Comparison of ENCODE assay signal across 25 cellular contexts in the genomic region with DNA sequence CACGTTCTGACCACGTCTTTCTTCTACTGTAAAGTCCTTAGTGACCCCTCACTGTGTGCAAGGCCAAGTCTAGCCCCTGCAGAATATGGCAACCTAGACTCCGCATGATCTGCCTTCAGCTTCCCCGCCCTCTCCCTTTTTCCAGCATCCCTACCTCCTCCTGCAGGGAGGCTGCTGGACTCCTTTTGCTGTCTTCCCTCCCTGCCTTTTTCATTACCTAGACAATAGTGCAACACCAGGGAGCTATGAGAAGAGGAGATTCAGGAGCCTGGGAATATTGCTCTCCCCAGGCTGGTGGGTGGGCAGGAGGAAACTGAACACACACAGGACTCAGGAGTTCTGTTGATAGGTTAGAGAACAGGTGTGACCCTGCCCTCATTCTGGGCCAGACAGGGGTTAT. TPM values are rescaled to one million over a fixed set of nuclear protein-coding genes. Genes with fewer than 3 reads are reported as not detected.
DNase-seq lines count a peak whose midpoint lies in the region; ATAC-seq, FAIRE-seq and TF ChIP-seq lines count a peak whose summit lies in the region.
"Had no signal": no experiment of that assay in that cellular context is flagged by ENCODE, and none has a peak within 500 bp of the region (broad histone marks: within the 10 kb centered on the region; RNA-seq: fewer than 3 reads in every experiment).

No MANE protein-coding gene starts in this region.

- 92% methylated on average over 4 of the region's 4 CpGs for WGBS in HepG2 (ENCODE audit: low lambda C conversion rate)
- WGBS in right lobe of liver (ENCODE audit: insufficient coverage, low coverage, low lambda C conversion rate, missing lambda C conversion rate), result 98% methylated on average over 4 of the region's 4 CpGs
- no CpG with 5 or more reads among the region's 4 CpGs for WGBS in iPS DF 6.9 (ENCODE audit: insufficient coverage, insufficient read length)

- no peak overlapping the region for H3K9ac ChIP-seq in HepG2 (ENCODE audit: insufficient read depth, low read depth, low read length)
- H3K9ac ChIP-seq: SK-N-SH had no signal

- DNase-seq in HepG2 (ENCODE audit: low spot score), result no peak
- no peak for DNase-seq in right lobe of liver
- no peak for DNase-seq in WTC11 (ENCODE audit: low spot score)
- no peak for DNase-seq in iPS DF 6.9 (ENCODE audit: low read depth, low spot score)
- DNase-seq in middle frontal gyrus (ENCODE audit: extremely low spot score, low spot score), result no peak
- no peak for DNase-seq in natural killer cell treated with Interleukin-12 subunit alpha and Interleukin-12 subunit beta and Interleukin-15 and Interleukin-18, amount 100 ng/mL, for 72 hours (ENCODE audit: low spot score)
- DNase-seq: Calu3; DMS79 treated with DMSO at 0.1 percent for 48 hours; GF-D8; MV-4-11; NCI-H1105; NCI-H1436 treated with DMSO at 0.1 percent for 48 hours; NCI-H187 treated with DMSO at 0.1 percent for 48 hours; NCI-H2171 treated with DMSO at 0.1 percent for 48 hours; NCI-H524; NCI-H82; NK-92 treated with Interleukin-12 subunit alpha and Interleukin-12 subunit beta, amount 100 ng/mL, for 24 hours; PC-3; SK-N-SH had no signal

- H3K4me1 ChIP-seq in HepG2 (ENCODE audit: insufficient read depth, low read length) (peaks cover 39% of the 10 kb centered on the region), right lobe of liver (peaks cover 0 to 11% (median 6%) of the 10 kb centered on the region in 4 donors), iPS DF 6.9 (ENCODE audit: control insufficient read depth, insufficient read depth, low read length) (peaks cover 1% of the 10 kb centered on the region; the same call in 1 of the 2 replicates)

- no peaks in the 10 kb centered on the region for H4K20me1 ChIP-seq in HepG2 (ENCODE audit: insufficient read depth, low read length)

- H3K4me2 ChIP-seq in HepG2 (ENCODE audit: low read depth, low read length), result no peak overlapping the region
- H3K4me2 ChIP-seq: SK-N-SH had no signal

- H3K9me3 ChIP-seq in HepG2 (ENCODE audit: low read length) (no peaks in the 10 kb centered on the region), right lobe of liver (no peaks in the 10 kb centered on the region), iPS DF 6.9 (ENCODE audit: control insufficient read depth, insufficient read depth, low read length) (no peaks in the 10 kb centered on the region)
- H3K9me3 ChIP-seq: SK-N-SH had no signal

- no peaks in the 10 kb centered on the region for H3K79me2 ChIP-seq in HepG2 (ENCODE audit: insufficient read depth, low read length)

- in situ Hi-C loops in HepG2 (cut with HindIII; ENCODE audit: extremely low pct_ligation_motif_present, low pct_unique_long_range_greater_than_20kb), result no loop called here

- no peak for TF ChIP-seq RAD21 in HepG2 (CRISPR knock-in tag; IDR thresholded peaks at IDR 0.05)

- no peak for TF ChIP-seq EP300 in HepG2 (IDR thresholded peaks at IDR 0.05; ENCODE audit: low read depth in 2 of 2, low read length in 2 of 2)
- TF ChIP-seq EP300 in HepG2 (CRISPR knock-in tag; IDR thresholded peaks at IDR 0.05; ENCODE audit: borderline replicate concordance), result no peak

- peak overlapping the region; percentile 88 for H3K27ac Mint-ChIP-seq in WTC11
- H3K27ac Mint-ChIP-seq in natural killer cell treated with Interleukin-12 subunit alpha and Interleukin-12 subunit beta and Interleukin-15 and Interleukin-18, amount 100 ng/mL, for 72 hours, result no peak overlapping the region

- peaks cover 56% of the 10 kb centered on the region for H3K4me1 Mint-ChIP-seq in WTC11
- no peaks in the 10 kb centered on the region for H3K4me1 Mint-ChIP-seq in natural killer cell treated with Interleukin-12 subunit alpha and Interleukin-12 subunit beta and Interleukin-15 and Interleukin-18, amount 100 ng/mL, for 72 hours (ENCODE audit: low read depth in 2 of 2)

- BruUV-seq in HepG2 (replicated peaks; lab: Mats Ljungman, UMichigan), result no TSS peak

- intact Hi-C loops in HepG2 (cut with micrococcal nuclease; ENCODE audit: unreplicated experiment), result loop anchor here (2.0 kb wide), 1 partner anchor 39 kb away; no protein-coding TSS in a partner anchor
- intact Hi-C loops in right lobe of liver (cut with DNase I), result no loop called here

- no peak overlapping the region for H3K4me3 ChIP-seq in HepG2 (replicated peaks in 1 of 3; ENCODE audit: insufficient read depth in 1 of 3, low read depth in 2 of 3, low read length in 3 of 3)
- no peak overlapping the region for H3K4me3 ChIP-seq in right lobe of liver
- H3K4me3 ChIP-seq in iPS DF 6.9 (ENCODE audit: low read length), result no peak overlapping the region
- H3K4me3 ChIP-seq: K562 had no signal

- ATAC-seq in HepG2 (no peak), right lobe of liver (no peak), WTC11 (peak; percentile 50), HG02938 (IDR thresholded peaks at IDR 0.05; ENCODE audit: unreplicated experiment) (no peak), GM18517 (IDR thresholded peaks at IDR 0.05; ENCODE audit: unreplicated experiment) (no peak)
- ATAC-seq in natural killer cell treated with Interleukin-12 subunit alpha and Interleukin-12 subunit beta and Interleukin-15 and Interleukin-18, amount 100 ng/mL, for 72 hours, result no peak
- ATAC-seq: K562, PC-3 had no signal

- no peak for TF ChIP-seq POLR2A in HepG2 (IDR thresholded peaks at IDR 0.05; ENCODE audit: insufficient read depth in 1 of 2, low read depth in 2 of 2, low read length in 2 of 2)
- TF ChIP-seq POLR2A in right lobe of liver (IDR thresholded peaks at IDR 0.05), result no peak

- no peak for TF ChIP-seq CTCF in HepG2 (CRISPR knock-in tag; IDR thresholded peaks at IDR 0.05)
- TF ChIP-seq CTCF in right lobe of liver (IDR thresholded peaks at IDR 0.05), result no peak
- no peak for TF ChIP-seq CTCF in WTC11 (IDR thresholded peaks at IDR 0.05)

- FAIRE-seq in HepG2 (lab: Jason Lieb, UNC), result no peak
- FAIRE-seq: GM12891, GM19239, H54, K562 had no signal

- peaks cover 15% of the 10 kb centered on the region; the same call in 1 of the 2 replicates for H3K36me3 Mint-ChIP-seq in WTC11
- H3K36me3 Mint-ChIP-seq in natural killer cell treated with Interleukin-12 subunit alpha and Interleukin-12 subunit beta and Interleukin-15 and Interleukin-18, amount 100 ng/mL, for 72 hours, result no peaks in the 10 kb centered on the region

- H3K36me3 ChIP-seq in HepG2 (replicated peaks in 1 of 2; ENCODE audit: control insufficient read depth in 1 of 2, insufficient read depth in 2 of 2, low read length in 2 of 2) (0 out of 5 replicates have a peak, but pooled peaks cover 0 to 2% of the 10 kb centered on the region in 2 experiments), right lobe of liver (no peaks in the 10 kb centered on the region), iPS DF 6.9 (ENCODE audit: control insufficient read depth, insufficient read depth, low read length) (no peaks in the 10 kb centered on the region)

- no peaks in the 10 kb centered on the region for H3K9me3 Mint-ChIP-seq in WTC11
- H3K9me3 Mint-ChIP-seq in natural killer cell treated with Interleukin-12 subunit alpha and Interleukin-12 subunit beta and Interleukin-15 and Interleukin-18, amount 100 ng/mL, for 72 hours, result no peaks in the 10 kb centered on the region

- no peak overlapping the region for H2AFZ ChIP-seq in HepG2 (ENCODE audit: low read length)

- no peaks in the 10 kb centered on the region for H3K27me3 Mint-ChIP-seq in WTC11 (ENCODE audit: low read depth)
- no peaks in the 10 kb centered on the region for H3K27me3 Mint-ChIP-seq in natural killer cell treated with Interleukin-12 subunit alpha and Interleukin-12 subunit beta and Interleukin-15 and Interleukin-18, amount 100 ng/mL, for 72 hours

- no peaks in the 10 kb centered on the region for H3K27me3 ChIP-seq in HepG2 (ENCODE audit: control insufficient read depth in 1 of 2, insufficient read depth in 2 of 2, low read length in 2 of 2)
- no peaks in the 10 kb centered on the region for H3K27me3 ChIP-seq in right lobe of liver
- H3K27me3 ChIP-seq in iPS DF 6.9 (ENCODE audit: control insufficient read depth, insufficient read depth, low read length), result no peaks in the 10 kb centered on the region

- H3K4me3 Mint-ChIP-seq in WTC11, result peak overlapping the region; percentile 37
- H3K4me3 Mint-ChIP-seq in natural killer cell treated with Interleukin-12 subunit alpha and Interleukin-12 subunit beta and Interleukin-15 and Interleukin-18, amount 100 ng/mL, for 72 hours, result no peak overlapping the region

- CTCF ChIA-PET in HepG2 (lab: Yijun Ruan, JAX; ENCODE audit: low intra/inter-chr PET ratio, low total read pairs) (no interaction called here), WTC11 (lab: Charles Lee) (interaction anchor here (0.6 to 1.9 kb wide), 3 partner anchors 9 to 225 kb away, joined by 3 to 10 read pairs (median 4); no protein-coding TSS in a partner anchor)

- POLR2A ChIA-PET in HepG2 (lab: Yijun Ruan, JAX) (interaction anchor here (2.3 kb wide), 1 partner anchor 8 kb away, joined by 5 read pairs; no protein-coding TSS in a partner anchor), WTC11 (lab: Charles Lee) (interaction anchor here (0.5 to 1.0 kb wide), 3 partner anchors 23 to 137 kb away, joined by 3 to 5 read pairs (median 4); partner anchors contain the start of gene CNOT8)

- H3K27ac ChIP-seq in HepG2 (ENCODE audit: extremely low read length, insufficient read depth, low read length) (no peak overlapping the region), right lobe of liver (no peak overlapping the region), iPS DF 6.9 (ENCODE audit: low read length) (peak overlapping the region; percentile 44)

RNA-seq across cellular contexts. Expression of gene LARP1, which starts 33.1 kb away (rescaled TPM):
- total RNA-seq in HepG2 (2016; rRNA removed; fragmentation: Illumina TruSeq; extraction: Trizol), result 61.4 and 68.5 TPM in 2 replicates
- total RNA-seq in HepG2 (2016; cell fraction: cytosol; rRNA removed; fragmentation: Illumina TruSeq; extraction: Trizol; ENCODE audit: low read depth), result 8.7 and 8.9 TPM in 2 replicates
- total RNA-seq in HepG2 (2016; cell fraction: insoluble cytoplasmic fraction; rRNA removed; fragmentation: Illumina TruSeq; extraction: Trizol), result 57.6 and 62.0 TPM in 2 replicates
- total RNA-seq in HepG2 (2016; cell fraction: membrane; rRNA removed; fragmentation: Illumina TruSeq; extraction: Trizol), result 36.8 and 41.2 TPM in 2 replicates
- 72.6 and 80.1 TPM in 2 replicates for total RNA-seq in HepG2 (2016; cell fraction: nucleus; rRNA removed; fragmentation: Illumina TruSeq; extraction: Trizol)
- polyA plus RNA-seq in HepG2 (2011; rRNA removed), result 45.2 and 52.0 TPM in 2 replicates
- polyA plus RNA-seq in HepG2 (2011; cell fraction: cytosol; rRNA removed), result 29.4 and 31.7 TPM in 2 replicates
- polyA plus RNA-seq in HepG2 (2011; cell fraction: nucleus; rRNA removed), result 74.2 and 76.9 TPM in 2 replicates
- polyA plus RNA-seq in HepG2 (2012), result 59.4 and 62.0 TPM in 2 replicates
- 4.0 and 4.5 TPM in 2 replicates for polyA plus RNA-seq in HepG2 (2016; cell fraction: cytosol; fragmentation: Illumina TruSeq; extraction: Trizol; ENCODE audit: low read depth)
- 69.6 and 92.6 TPM in 2 replicates for polyA plus RNA-seq in HepG2 (2016; cell fraction: insoluble cytoplasmic fraction; fragmentation: Illumina TruSeq; extraction: Trizol; ENCODE audit: low read depth)
- 15.3 and 19.6 TPM in 2 replicates for polyA plus RNA-seq in HepG2 (2016; cell fraction: membrane; fragmentation: Illumina TruSeq; extraction: Trizol; ENCODE audit: low read depth)
- 143 and 158 TPM in 2 replicates for polyA plus RNA-seq in HepG2 (2016; cell fraction: nucleus; fragmentation: Illumina TruSeq; extraction: Trizol; ENCODE audit: insufficient read depth, low read depth)
- polyA minus RNA-seq in HepG2 (2011; rRNA and poly(A)+ RNA removed; ENCODE audit: low replicate concordance), result 72.7 and 144 TPM in 2 replicates
- polyA minus RNA-seq in HepG2 (2011; cell fraction: cytosol; rRNA and poly(A)+ RNA removed), result 40.8 and 53.5 TPM in 2 replicates
- 66.0 and 100 TPM in 2 replicates for polyA minus RNA-seq in HepG2 (2011; cell fraction: nucleus; rRNA and poly(A)+ RNA removed)
- total RNA-seq in right lobe of liver, result 10 to 100 TPM; 58.2 to 85.7 (median 73.0) TPM
- 360 to 406 TPM (median 378 TPM) in 3 replicates for total RNA-seq in WTC11 (2021)
- 100 to 1,000 TPM; 193 to 369 TPM for total RNA-seq in natural killer cell treated with Interleukin-12 subunit alpha and Interleukin-12 subunit beta and Interleukin-15 and Interleukin-18, amount 100 ng/mL, for 72 hours

Comparison
In these comparisons a context has a peak if more than half of its experiments do, and no peak if none do; other contexts are left out.
1. Of the 50 proteins assayed by ChIP-seq in both HepG2 and WTC11: peak only in HepG2: none; only in WTC11: SMAD3, STAT6 and ZBTB21; in both: none; in neither: 47.